8 cellular contexts compared by ENCODE assay signal in the genomic region with DNA sequence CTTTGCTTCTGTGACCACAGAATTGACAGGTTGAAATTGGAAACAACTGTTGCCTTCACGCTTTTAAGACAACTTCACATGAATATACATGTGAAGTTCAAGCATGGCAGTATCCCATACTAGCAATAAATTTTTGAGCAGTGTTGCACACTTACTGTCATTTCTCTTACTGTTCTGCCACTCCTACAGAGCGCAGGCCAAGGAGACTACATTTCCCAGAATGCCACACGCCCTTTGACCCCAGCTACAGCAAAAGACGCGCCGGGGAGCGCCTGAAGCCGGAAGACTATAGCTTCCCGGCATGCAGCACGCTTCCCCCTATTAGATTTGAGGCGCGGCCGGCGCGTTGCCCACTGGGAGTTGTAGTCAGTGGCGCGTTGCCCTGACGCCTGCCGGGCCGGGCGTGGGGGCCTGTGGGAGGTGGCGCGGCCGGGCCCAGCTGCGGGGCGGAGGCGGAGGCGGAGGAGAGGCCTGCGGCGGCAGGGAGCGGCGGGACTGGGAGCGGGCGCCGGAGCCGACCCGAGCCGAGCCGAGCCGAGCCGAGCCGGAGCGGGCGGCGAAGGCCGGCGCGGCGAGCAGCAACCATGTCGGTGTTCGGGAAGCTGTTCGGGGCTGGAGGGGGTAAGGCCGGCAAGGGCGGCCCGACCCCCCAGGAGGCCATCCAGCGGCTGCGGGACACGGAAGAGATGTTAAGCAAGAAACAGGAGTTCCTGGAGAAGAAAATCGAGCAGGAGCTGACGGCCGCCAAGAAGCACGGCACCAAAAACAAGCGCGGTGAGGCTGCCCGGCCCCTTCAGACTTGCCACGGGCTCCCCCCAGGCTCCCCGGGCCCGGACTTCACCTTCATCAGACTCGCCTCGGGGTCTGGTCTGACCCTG. TPM values are rescaled to one million over a fixed set of nuclear protein-coding genes. Genes with fewer than 3 reads are reported as not detected.
DNase-seq lines count a peak whose midpoint lies in the region; ATAC-seq and TF ChIP-seq lines count a peak whose summit lies in the region.

CHMP4B (plus strand) TSS at position 464 of the 878 bp plus-strand sequence; CDS start at position 585, 121 bp downstream.

- peak within 1 kb of the TSS; percentile 53 for H3K27ac ChIP-seq in temporal lobe (ENCODE audit: low read depth, low read length)

- DNase-seq in GM04504 (ENCODE audit: low read depth) (peak; percentile 98), NCI-H1048 (lab: John Stamatoyannopoulos, UW) (peak; percentile 95), globus pallidus (ENCODE audit: low spot score) (peak; percentile 98), occipital lobe (lab: John Stamatoyannopoulos, UW) (peak; percentile 98)

- peaks cover 13% of the 10 kb centered on the region for H3K36me3 Mint-ChIP-seq in activated naive CD4-positive, alpha-beta T cell treated with anti-CD3 and anti-CD28 coated beads, Interleukin-2, amount 50 U/mL, for 24 hours

- ATAC-seq in HG02571 (IDR thresholded peaks at IDR 0.05; ENCODE audit: unreplicated experiment) (peak; percentile 95), SK-N-SH treated with all-trans-retinoic acid at 6 μM for 48 hours (peak; percentile 96)

- no peaks in the 10 kb centered on the region for H3K9me3 Mint-ChIP-seq in activated naive CD4-positive, alpha-beta T cell treated with anti-CD3 and anti-CD28 coated beads, Interleukin-2, amount 50 U/mL, for 24 hours

- H3K27ac Mint-ChIP-seq in activated naive CD4-positive, alpha-beta T cell treated with anti-CD3 and anti-CD28 coated beads, Interleukin-2, amount 50 U/mL, for 24 hours, result peak within 1 kb of the TSS; percentile 94

- H3K4me1 Mint-ChIP-seq in activated naive CD4-positive, alpha-beta T cell treated with anti-CD3 and anti-CD28 coated beads, Interleukin-2, amount 50 U/mL, for 24 hours, result peaks cover 45% of the 10 kb centered on the region

- H3K27me3 Mint-ChIP-seq in activated naive CD4-positive, alpha-beta T cell treated with anti-CD3 and anti-CD28 coated beads, Interleukin-2, amount 50 U/mL, for 24 hours, result no peaks in the 10 kb centered on the region

- peak within 1 kb of the TSS; percentile 100 for H3K4me3 Mint-ChIP-seq in activated naive CD4-positive, alpha-beta T cell treated with anti-CD3 and anti-CD28 coated beads, Interleukin-2, amount 50 U/mL, for 24 hours

TF ChIP-seq in SK-N-SH treated with all-trans-retinoic acid at 6 μM for 48 hours, 23 proteins besides CTCF, POLR2A, EP300 and RAD21:
- peak; percentile 63; the same call in 1 of the 2 replicates for TF ChIP-seq ZNF565 (CRISPR knock-in tag; conservative IDR thresholded peaks at IDR 0.05; ENCODE audit: low read depth)
- no peak for TF ChIP-seq TCF4 (CRISPR knock-in tag; IDR thresholded peaks at IDR 0.05; ENCODE audit: borderline replicate concordance)
- peak; percentile 73; the same call in 1 of the 2 replicates for TF ChIP-seq SNAI2 (CRISPR knock-in tag; IDR thresholded peaks at IDR 0.05)
- peak; percentile 82; the same call in 1 of the 2 replicates for TF ChIP-seq CSDC2 (CRISPR knock-in tag; IDR thresholded peaks at IDR 0.05)
- TF ChIP-seq OSR1 (CRISPR knock-in tag; IDR thresholded peaks at IDR 0.05), result no peak
- TF ChIP-seq ISL1 (CRISPR knock-in tag; IDR thresholded peaks at IDR 0.05), result no peak
- TF ChIP-seq CSRNP3 (CRISPR knock-in tag; IDR thresholded peaks at IDR 0.05), result no peak
- TF ChIP-seq, protein P1, sequence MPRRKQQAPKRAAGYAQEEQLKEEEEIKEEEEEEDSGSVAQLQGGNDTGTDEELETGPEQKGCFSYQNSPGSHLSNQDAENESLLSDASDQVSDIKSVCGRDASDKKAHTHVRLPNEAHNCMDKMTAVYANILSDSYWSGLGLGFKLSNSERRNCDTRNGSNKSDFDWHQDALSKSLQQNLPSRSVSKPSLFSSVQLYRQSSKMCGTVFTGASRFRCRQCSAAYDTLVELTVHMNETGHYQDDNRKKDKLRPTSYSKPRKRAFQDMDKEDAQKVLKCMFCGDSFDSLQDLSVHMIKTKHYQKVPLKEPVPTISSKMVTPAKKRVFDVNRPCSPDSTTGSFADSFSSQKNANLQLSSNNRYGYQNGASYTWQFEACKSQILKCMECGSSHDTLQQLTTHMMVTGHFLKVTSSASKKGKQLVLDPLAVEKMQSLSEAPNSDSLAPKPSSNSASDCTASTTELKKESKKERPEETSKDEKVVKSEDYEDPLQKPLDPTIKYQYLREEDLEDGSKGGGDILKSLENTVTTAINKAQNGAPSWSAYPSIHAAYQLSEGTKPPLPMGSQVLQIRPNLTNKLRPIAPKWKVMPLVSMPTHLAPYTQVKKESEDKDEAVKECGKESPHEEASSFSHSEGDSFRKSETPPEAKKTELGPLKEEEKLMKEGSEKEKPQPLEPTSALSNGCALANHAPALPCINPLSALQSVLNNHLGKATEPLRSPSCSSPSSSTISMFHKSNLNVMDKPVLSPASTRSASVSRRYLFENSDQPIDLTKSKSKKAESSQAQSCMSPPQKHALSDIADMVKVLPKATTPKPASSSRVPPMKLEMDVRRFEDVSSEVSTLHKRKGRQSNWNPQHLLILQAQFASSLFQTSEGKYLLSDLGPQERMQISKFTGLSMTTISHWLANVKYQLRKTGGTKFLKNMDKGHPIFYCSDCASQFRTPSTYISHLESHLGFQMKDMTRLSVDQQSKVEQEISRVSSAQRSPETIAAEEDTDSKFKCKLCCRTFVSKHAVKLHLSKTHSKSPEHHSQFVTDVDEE (CRISPR knock-in tag; IDR thresholded peaks at IDR 0.05), result peak; percentile 86
TF ChIP-seq in SK-N-SH treated with all-trans-retinoic acid at 6 μM for 48 hours: peak in this region for 4.

RNA-seq across cellular contexts. Expression of gene CHMP4B, which starts in this region (rescaled TPM):
- total RNA-seq in occipital lobe, result 26.4 TPM
- 36.4 TPM for total RNA-seq in temporal lobe

Comparison
In these comparisons a context has a peak if more than half of its experiments do, and no peak if none do; other contexts are left out.
1. Peak in every context shown above with its lines: DNase-seq, ATAC-seq and H3K27ac ChIP-seq.